ENCODE assay signal across 10 cellular contexts in genomic region chr15:68210409-68210756, GRCh38. TPM values are rescaled to one million over a fixed set of nuclear protein-coding genes. Genes with fewer than 3 reads are reported as not detected.
DNase-seq lines count a peak whose midpoint lies in the region; TF ChIP-seq lines count a peak whose summit lies in the region.
"Had no signal": no experiment of that assay in that cellular context is flagged by ENCODE, and none has a peak within 500 bp of the region (broad histone marks: within the 10 kb centered on the region; RNA-seq: fewer than 3 reads in every experiment).

No MANE protein-coding gene starts in this region.

- peak overlapping the region; percentile 73 for H3K27ac Mint-ChIP-seq in activated T-helper 1 cell treated with anti-CD3 and anti-CD28 coated beads, Interleukin-12 subunit alpha, Interleukin-12 subunit beta, Interleukin-2, Interleukin-4 antibody, amounts not matched to agents 30 ng/mL and 10 ng/mL and 1 ng/mL, durations not matched to agents 14 hours and 24 hours and 36 hours

- H3K4me3 Mint-ChIP-seq in activated T-helper 1 cell treated with anti-CD3 and anti-CD28 coated beads, Interleukin-12 subunit alpha, Interleukin-12 subunit beta, Interleukin-2, Interleukin-4 antibody, amounts not matched to agents 30 ng/mL and 10 ng/mL and 1 ng/mL, durations not matched to agents 14 hours and 24 hours and 36 hours: no peak overlapping the region
- H3K4me3 Mint-ChIP-seq: natural killer cell had no signal

- no peak for TF ChIP-seq POLR2A in suprapubic skin (IDR thresholded peaks at IDR 0.05)

- peak overlapping the region; percentile 52 for H3K27ac ChIP-seq in layer of hippocampus (ENCODE audit: low read depth, low read length)
- no peak overlapping the region for H3K27ac ChIP-seq in suprapubic skin

- H3K4me1 Mint-ChIP-seq in activated T-helper 1 cell treated with anti-CD3 and anti-CD28 coated beads, Interleukin-12 subunit alpha, Interleukin-12 subunit beta, Interleukin-2, Interleukin-4 antibody, amounts not matched to agents 30 ng/mL and 10 ng/mL and 1 ng/mL, durations not matched to agents 14 hours and 24 hours and 36 hours (ENCODE audit: low read depth): peaks cover 40% of the 10 kb centered on the region

- H3K4me1 ChIP-seq in suprapubic skin: peaks cover 22% of the 10 kb centered on the region

- DNase-seq in activated effector memory CD4-positive, alpha-beta T cell treated with anti-CD3 and anti-CD28 coated beads, Interleukin-2, amount 50 U/mL, for 16 hours: peak; percentile 43
- DNase-seq in activated effector memory CD4-positive, alpha-beta T cell treated with Interleukin-2 at 50 U/mL for 16 hours: no peak
- no peak for DNase-seq in activated T-helper 1 cell treated with anti-CD3 and anti-CD28 coated beads, Interleukin-12 subunit alpha, Interleukin-12 subunit beta, Interleukin-2, Interleukin-4 antibody, amounts not matched to agents 30 ng/mL and 10 ng/mL and 1 ng/mL, durations not matched to agents 14 hours and 24 hours and 36 hours (ENCODE audit: low spot score)
- DNase-seq in suprapubic skin (ENCODE audit: low spot score in 2 of 2): peak; percentile 43 to 65
- no peak for DNase-seq in GDM1 (lab: John Stamatoyannopoulos, UW)
- no peak for DNase-seq in stimulated activated CD4-positive, alpha-beta T cell treated with anti-CD3 and anti-CD28 coated beads, Interleukin-12 subunit alpha, Interleukin-12 subunit beta, amount 100 ng/mL, for 4 hours
- DNase-seq in DMS53 treated with DMSO at 0.1 percent for 48 hours (lab: John Stamatoyannopoulos, UW; ENCODE audit: unreplicated experiment): no peak
- DNase-seq: NCI-H2107 had no signal

- intact Hi-C loops in activated T-helper 1 cell treated with anti-CD3 and anti-CD28 coated beads, Interleukin-12 subunit alpha, Interleukin-12 subunit beta, Interleukin-2, Interleukin-4 antibody, amounts not matched to agents 30 ng/mL and 10 ng/mL and 1 ng/mL, durations not matched to agents 14 hours and 24 hours and 36 hours (cut with micrococcal nuclease): loop anchor here (2.0 kb wide), 1 partner anchor 348 kb away; no protein-coding TSS in a partner anchor

- no peaks in the 10 kb centered on the region for H3K27me3 Mint-ChIP-seq in activated T-helper 1 cell treated with anti-CD3 and anti-CD28 coated beads, Interleukin-12 subunit alpha, Interleukin-12 subunit beta, Interleukin-2, Interleukin-4 antibody, amounts not matched to agents 30 ng/mL and 10 ng/mL and 1 ng/mL, durations not matched to agents 14 hours and 24 hours and 36 hours (ENCODE audit: insufficient read depth)

- no peaks in the 10 kb centered on the region for H3K27me3 ChIP-seq in layer of hippocampus (ENCODE audit: control insufficient read depth, insufficient read depth, low read length)
- no peaks in the 10 kb centered on the region for H3K27me3 ChIP-seq in suprapubic skin

- TF ChIP-seq CTCF in suprapubic skin (IDR thresholded peaks at IDR 0.05): no peak

- peaks cover 18% of the 10 kb centered on the region for H3K36me3 ChIP-seq in suprapubic skin

- peaks cover 6% of the 10 kb centered on the region for H3K36me3 Mint-ChIP-seq in activated T-helper 1 cell treated with anti-CD3 and anti-CD28 coated beads, Interleukin-12 subunit alpha, Interleukin-12 subunit beta, Interleukin-2, Interleukin-4 antibody, amounts not matched to agents 30 ng/mL and 10 ng/mL and 1 ng/mL, durations not matched to agents 14 hours and 24 hours and 36 hours (ENCODE audit: low read depth)
- H3K36me3 Mint-ChIP-seq: natural killer cell had no signal

- no peaks in the 10 kb centered on the region for H3K9me3 Mint-ChIP-seq in activated T-helper 1 cell treated with anti-CD3 and anti-CD28 coated beads, Interleukin-12 subunit alpha, Interleukin-12 subunit beta, Interleukin-2, Interleukin-4 antibody, amounts not matched to agents 30 ng/mL and 10 ng/mL and 1 ng/mL, durations not matched to agents 14 hours and 24 hours and 36 hours
- H3K9me3 Mint-ChIP-seq: natural killer cell had no signal

- H3K4me3 ChIP-seq in suprapubic skin: no peak overlapping the region

- no peaks in the 10 kb centered on the region for H3K9me3 ChIP-seq in suprapubic skin

- WGBS in suprapubic skin: 79% methylated on average over 8 of the region's 9 CpGs

- TF ChIP-seq EP300 in suprapubic skin (IDR thresholded peaks at IDR 0.05): no peak

RNA-seq across cellular contexts. Expression of gene CALML4, which starts 5.3 kb away (rescaled TPM):
- total RNA-seq in activated T-helper 1 cell treated with anti-CD3 and anti-CD28 coated beads, Interleukin-12 subunit alpha, Interleukin-12 subunit beta, Interleukin-2, Interleukin-4 antibody, amounts not matched to agents 30 ng/mL and 10 ng/mL and 1 ng/mL, durations not matched to agents 14 hours and 24 hours and 36 hours: 12.1 and 13.1 TPM in 2 replicates
- 10 to 100 TPM in 1 of 4 donors, 1 to 10 TPM in 3; 2.4 to 13.6 (median 4.8) TPM for total RNA-seq in suprapubic skin

RNA-seq across cellular contexts. Expression of gene CLN6, which starts 19.1 kb away (rescaled TPM):
- total RNA-seq in activated T-helper 1 cell treated with anti-CD3 and anti-CD28 coated beads, Interleukin-12 subunit alpha, Interleukin-12 subunit beta, Interleukin-2, Interleukin-4 antibody, amounts not matched to agents 30 ng/mL and 10 ng/mL and 1 ng/mL, durations not matched to agents 14 hours and 24 hours and 36 hours: 95.3 and 98.3 TPM in 2 replicates
- total RNA-seq in suprapubic skin: 10 to 100 TPM; 20.3 to 38.1 (median 27.9) TPM

Comparison
In these comparisons a context has a peak if more than half of its experiments do, and no peak if none do; other contexts are left out.
1. DNase-seq: peak in activated effector memory CD4-positive, alpha-beta T cell treated with anti-CD3 and anti-CD28 coated beads, Interleukin-2, amount 50 U/mL, for 16 hours (single experiment) and suprapubic skin (2 of 2); none in activated effector memory CD4-positive, alpha-beta T cell treated with Interleukin-2 at 50 U/mL for 16 hours (single experiment), activated T-helper 1 cell treated with anti-CD3 and anti-CD28 coated beads, Interleukin-12 subunit alpha, Interleukin-12 subunit beta, Interleukin-2, Interleukin-4 antibody, amounts not matched to agents 30 ng/mL and 10 ng/mL and 1 ng/mL, durations not matched to agents 14 hours and 24 hours and 36 hours (single experiment), GDM1 (single experiment), stimulated activated CD4-positive, alpha-beta T cell treated with anti-CD3 and anti-CD28 coated beads, Interleukin-12 subunit alpha, Interleukin-12 subunit beta, amount 100 ng/mL, for 4 hours (single experiment) and DMS53 treated with DMSO at 0.1 percent for 48 hours (single experiment).